In the genomic region with DNA sequence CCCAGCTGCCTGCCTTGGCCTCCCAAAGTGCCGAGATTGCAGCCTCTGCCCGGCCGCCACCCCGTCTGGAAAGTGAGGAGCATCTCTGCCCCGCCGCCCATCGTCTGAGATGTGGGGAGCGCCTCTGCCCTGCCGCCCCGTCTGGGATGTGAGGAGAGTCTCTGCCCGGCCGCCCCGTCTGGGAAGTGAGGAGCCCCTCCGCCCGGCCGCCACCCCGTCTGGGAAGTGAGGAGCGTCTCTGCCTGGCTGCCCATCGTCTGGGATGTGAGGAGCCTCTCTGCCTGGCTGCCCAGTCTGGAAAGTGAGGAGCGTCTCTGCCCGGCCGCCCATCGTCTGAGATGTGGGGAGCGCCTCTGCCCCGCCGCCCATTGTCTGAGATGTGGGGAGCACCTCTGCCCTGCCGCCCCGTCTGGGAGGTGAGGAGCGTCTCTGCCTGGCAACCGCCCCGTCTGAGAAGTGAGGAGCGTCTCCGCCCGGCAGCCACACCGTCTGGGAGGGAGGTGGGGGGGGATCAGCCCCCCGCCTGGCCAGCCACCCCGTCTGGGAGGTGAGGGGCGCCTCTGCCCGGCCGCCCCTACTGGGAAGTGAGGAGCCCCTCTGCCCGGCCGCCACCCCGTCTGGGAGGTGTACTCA, we compare ENCODE assay signal across 20 cellular contexts. TPM values are rescaled to one million over a fixed set of nuclear protein-coding genes. Genes with fewer than 3 reads are reported as not detected.
"Had no signal": no experiment of that assay in that cellular context is flagged by ENCODE, and none has a peak within 500 bp of the region (broad histone marks: within the 10 kb centered on the region; RNA-seq: fewer than 3 reads in every experiment).

No MANE protein-coding gene starts in this region.

RNA-seq across cellular contexts. Expression of a gene that starts 9.6 kb away (rescaled TPM):
- total RNA-seq: activated naive CD4-positive, alpha-beta T cell treated with anti-CD3 and anti-CD28 coated beads for 36 hours; activated naive CD4-positive, alpha-beta T cell treated with anti-CD3 and anti-CD28 coated beads, Interleukin-2, amount 50 U/mL, for 72 hours; activated naive CD8-positive, alpha-beta T cell treated with anti-CD3 and anti-CD28 coated beads for 36 hours; activated naive CD8-positive, alpha-beta T cell treated with anti-CD3 and anti-CD28 coated beads, Interleukin-2, amount 10 ng/mL, durations not matched to agents 7 days and 5 days; activated T-cell treated with anti-CD3 and anti-CD28 coated beads, Interleukin-2, amount 50 U/mL, for 4 hours; activated T-cell treated with anti-CD3 and anti-CD28 coated beads, Interleukin-2, amount 50 U/mL, for 72 hours; activated T-helper 1 cell treated with anti-CD3 and anti-CD28 coated beads, Interleukin-12 subunit alpha, Interleukin-12 subunit beta, Interleukin-2, Interleukin-4 antibody, amounts not matched to agents 30 ng/mL and 10 ng/mL and 1 ng/mL, durations not matched to agents 14 hours and 24 hours and 36 hours; activated T-helper 17 cell treated with anti-CD3 and anti-CD28 coated beads, Interleukin-2, amount 50 U/mL, for 72 hours; activated T-helper 2 cell treated with anti-CD3 and anti-CD28 coated beads, Interferon-gamma antibody, Interleukin-2, Interleukin-4, amounts not matched to agents 10 μg/mL and 5 μg/mL and 100 μg/mL, durations not matched to agents 14 hours and 24 hours and 36 hours; aorta; ascending aorta; astrocyte; body of pancreas; breast epithelium; bronchial epithelial cell; cardiac muscle cell; cardiac septum; chondrocyte had no signal
- polyA plus RNA-seq: adipose tissue, adrenal gland, cardiac muscle cell had no signal
